1 cellular context compared by ENCODE assay signal in genomic region chr11:69205125-69205928, GRCh38.
TF ChIP-seq lines count a peak whose summit lies in the region.

No MANE protein-coding gene starts in this region.

TF ChIP-seq in WTC11, 78 proteins besides CTCF, POLR2A, EP300 and RAD21 (continued from another document):
- TF ChIP-seq E2F1 (CRISPR knock-in tag; IDR thresholded peaks at IDR 0.05) (no peak), TEAD4 (CRISPR knock-in tag; IDR thresholded peaks at IDR 0.05) (no peak)
